ENCODE assay signal across 7 cellular contexts in the genomic region with DNA sequence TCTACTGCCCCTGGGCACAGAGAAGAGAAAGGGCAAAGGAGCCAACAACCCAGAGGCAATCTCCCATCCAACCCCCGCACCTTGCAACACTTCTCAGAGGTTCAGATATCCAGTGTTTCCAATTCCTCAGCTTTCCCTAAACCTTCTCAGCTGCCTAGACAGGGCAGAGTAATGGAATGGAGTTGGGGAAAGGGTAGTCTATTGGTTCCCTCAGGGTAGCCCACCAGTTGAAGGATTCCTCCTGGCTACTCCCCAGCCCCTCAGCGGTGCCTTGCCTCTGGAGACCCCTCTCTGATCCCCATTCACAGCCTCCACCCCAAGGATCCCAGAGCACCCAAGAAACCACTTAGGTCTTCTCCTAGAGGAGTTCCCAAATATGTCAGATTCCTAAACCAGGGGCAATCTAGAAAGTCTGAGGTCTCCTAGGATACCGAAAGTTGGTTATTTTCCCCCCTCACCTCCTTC. TPM values are rescaled to one million over a fixed set of nuclear protein-coding genes. Genes with fewer than 3 reads are reported as not detected.
A peak's percentile ranks its signal among the peaks of the same experiment; 100 is the strongest.
DNase-seq lines count a peak whose midpoint lies in the region; ATAC-seq and TF ChIP-seq lines count a peak whose summit lies in the region.
"Had no signal": no experiment of that assay in that cellular context is flagged by ENCODE, and none has a peak within 500 bp of the region (broad histone marks: within the 10 kb centered on the region; RNA-seq: fewer than 3 reads in every experiment).

No MANE protein-coding gene starts in this region.

- no peaks in the 10 kb centered on the region for H3K36me3 ChIP-seq in BLaER1
- H3K36me3 ChIP-seq in mesodermal cell (ENCODE audit: control insufficient read depth, insufficient read depth, low read length), result no peaks in the 10 kb centered on the region

- 80% methylated on average over 1 of the region's 3 CpGs; no CpG with 5 or more reads in 1 of the 2 experiments for WGBS in mesodermal cell (ENCODE audit: insufficient coverage in 2 of 2), 2 experiments

- peak overlapping the region; percentile 90; the same call in 1 of the 2 replicates for H3K27ac Mint-ChIP-seq in WTC11

- POLR2A ChIA-PET in WTC11 (lab: Charles Lee), result interaction anchor here (0.6 to 2.7 kb wide), 5 partner anchors 11 to 1862 kb away, joined by 4 to 14 read pairs (median 11); a partner anchor contains a TSS

- H3K4me3 ChIP-seq in BLaER1 (peak overlapping the region; percentile 53), mesodermal cell (ENCODE audit: extremely low read depth, insufficient read depth, low read length, poor library complexity, severe bottlenecking) (peak overlapping the region; percentile 12)

- H3K9me3 Mint-ChIP-seq in WTC11, result no peaks in the 10 kb centered on the region

- no peaks in the 10 kb centered on the region for H4K20me1 ChIP-seq in BLaER1

- DNase-seq in WTC11 (ENCODE audit: low spot score) (no peak), NCI-H2196 treated with DMSO at 0.1 percent for 48 hours (lab: John Stamatoyannopoulos, UW; ENCODE audit: unreplicated experiment) (no peak), GOT3 (lab: John Stamatoyannopoulos, UW) (no peak)

- H3K4me1 ChIP-seq in BLaER1 (peaks cover 74% of the 10 kb centered on the region), mesodermal cell (ENCODE audit: control insufficient read depth, insufficient read depth, low read length, poor library complexity, severe bottlenecking) (peaks cover 24% of the 10 kb centered on the region)

- peak overlapping the region; percentile 66 for H3K9ac ChIP-seq in BLaER1

- peak overlapping the region; percentile 68 for H3K4me3 Mint-ChIP-seq in WTC11

- no peak for TF ChIP-seq POLR2A in GM18505 (IDR thresholded peaks at IDR 0.05; ENCODE audit: borderline replicate concordance, extremely low read depth, insufficient read depth, insufficient read length)

- H3K27me3 ChIP-seq in BLaER1, result no peaks in the 10 kb centered on the region

- no peaks in the 10 kb centered on the region for H3K36me3 Mint-ChIP-seq in WTC11

- CTCF ChIA-PET in WTC11 (lab: Charles Lee), result interaction anchor here (0.8 to 4.6 kb wide), 18 partner anchors 10 to 99 kb away, joined by 3 to 53 read pairs (median 6); a partner anchor contains a TSS

- H3K27me3 Mint-ChIP-seq in WTC11 (ENCODE audit: low read depth), result peaks cover 15% of the 10 kb centered on the region

- no peaks in the 10 kb centered on the region for H3K9me3 ChIP-seq in BLaER1
- no peaks in the 10 kb centered on the region for H3K9me3 ChIP-seq in mesodermal cell (ENCODE audit: control insufficient read depth, low read length)

- ATAC-seq in WTC11 (no peak), GM18505 (IDR thresholded peaks at IDR 0.05; ENCODE audit: unreplicated experiment) (no peak)

- peak overlapping the region; percentile 95 for H3K4me2 ChIP-seq in BLaER1

- H3K27ac ChIP-seq in BLaER1 (peak overlapping the region; percentile 68), mesodermal cell (ENCODE audit: low read depth, low read length, severe bottlenecking) (no peak overlapping the region)

- TF ChIP-seq CTCF in WTC11 (IDR thresholded peaks at IDR 0.05), result no peak

- peaks cover 53% of the 10 kb centered on the region for H3K4me1 Mint-ChIP-seq in WTC11

TF ChIP-seq in WTC11, 78 proteins besides CTCF, POLR2A, EP300 and RAD21:
- TF ChIP-seq ZNF671 (CRISPR knock-in tag; IDR thresholded peaks at IDR 0.05), result no peak
- TF ChIP-seq, protein P1, sequence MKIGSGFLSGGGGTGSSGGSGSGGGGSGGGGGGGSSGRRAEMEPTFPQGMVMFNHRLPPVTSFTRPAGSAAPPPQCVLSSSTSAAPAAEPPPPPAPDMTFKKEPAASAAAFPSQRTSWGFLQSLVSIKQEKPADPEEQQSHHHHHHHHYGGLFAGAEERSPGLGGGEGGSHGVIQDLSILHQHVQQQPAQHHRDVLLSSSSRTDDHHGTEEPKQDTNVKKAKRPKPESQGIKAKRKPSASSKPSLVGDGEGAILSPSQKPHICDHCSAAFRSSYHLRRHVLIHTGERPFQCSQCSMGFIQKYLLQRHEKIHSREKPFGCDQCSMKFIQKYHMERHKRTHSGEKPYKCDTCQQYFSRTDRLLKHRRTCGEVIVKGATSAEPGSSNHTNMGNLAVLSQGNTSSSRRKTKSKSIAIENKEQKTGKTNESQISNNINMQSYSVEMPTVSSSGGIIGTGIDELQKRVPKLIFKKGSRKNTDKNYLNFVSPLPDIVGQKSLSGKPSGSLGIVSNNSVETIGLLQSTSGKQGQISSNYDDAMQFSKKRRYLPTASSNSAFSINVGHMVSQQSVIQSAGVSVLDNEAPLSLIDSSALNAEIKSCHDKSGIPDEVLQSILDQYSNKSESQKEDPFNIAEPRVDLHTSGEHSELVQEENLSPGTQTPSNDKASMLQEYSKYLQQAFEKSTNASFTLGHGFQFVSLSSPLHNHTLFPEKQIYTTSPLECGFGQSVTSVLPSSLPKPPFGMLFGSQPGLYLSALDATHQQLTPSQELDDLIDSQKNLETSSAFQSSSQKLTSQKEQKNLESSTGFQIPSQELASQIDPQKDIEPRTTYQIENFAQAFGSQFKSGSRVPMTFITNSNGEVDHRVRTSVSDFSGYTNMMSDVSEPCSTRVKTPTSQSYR (CRISPR knock-in tag; IDR thresholded peaks at IDR 0.05), result 0 out of 2 replicates have a peak, but pooled peaks have one; percentile 1
- no peak for TF ChIP-seq SOX15 (CRISPR knock-in tag; IDR thresholded peaks at IDR 0.05)

RNA-seq across cellular contexts. Expression of a gene that starts 0.5 kb away (rescaled TPM):
- 2.4 to 3.0 TPM (median 3.0 TPM) in 3 replicates for total RNA-seq in WTC11 (2021)
- 1.5 TPM for polyA plus RNA-seq in mesodermal cell (2013, experiment 1 of 2)
- 1.7 TPM for polyA plus RNA-seq in mesodermal cell (2013, experiment 2 of 2)
- polyA plus RNA-seq: neural cell had no signal

RNA-seq across cellular contexts. Expression of a gene that starts 19.8 kb away (rescaled TPM):
- total RNA-seq in WTC11 (2021), result 2,589 to 2,788 TPM (median 2,737 TPM) in 3 replicates
- 1,805 TPM for polyA plus RNA-seq in mesodermal cell (2013, experiment 1 of 2)
- 1,831 TPM for polyA plus RNA-seq in mesodermal cell (2013, experiment 2 of 2)

RNA-seq across cellular contexts. Expression of a gene that starts 20.4 kb away (rescaled TPM):
- 182 to 218 TPM (median 216 TPM) in 3 replicates for total RNA-seq in WTC11 (2021)
- 70.9 TPM for polyA plus RNA-seq in mesodermal cell (2013, experiment 1 of 2)
- 64.6 TPM for polyA plus RNA-seq in mesodermal cell (2013, experiment 2 of 2)

RNA-seq across cellular contexts. Expression of a gene that starts 24.6 kb away (rescaled TPM):
- 98.2 to 116 TPM (median 115 TPM) in 3 replicates for total RNA-seq in WTC11 (2021)
- polyA plus RNA-seq in mesodermal cell (2013, experiment 1 of 2), result 140 TPM
- 140 TPM for polyA plus RNA-seq in mesodermal cell (2013, experiment 2 of 2)
